ENCODE assay signal across 1 cellular context in the genomic region with DNA sequence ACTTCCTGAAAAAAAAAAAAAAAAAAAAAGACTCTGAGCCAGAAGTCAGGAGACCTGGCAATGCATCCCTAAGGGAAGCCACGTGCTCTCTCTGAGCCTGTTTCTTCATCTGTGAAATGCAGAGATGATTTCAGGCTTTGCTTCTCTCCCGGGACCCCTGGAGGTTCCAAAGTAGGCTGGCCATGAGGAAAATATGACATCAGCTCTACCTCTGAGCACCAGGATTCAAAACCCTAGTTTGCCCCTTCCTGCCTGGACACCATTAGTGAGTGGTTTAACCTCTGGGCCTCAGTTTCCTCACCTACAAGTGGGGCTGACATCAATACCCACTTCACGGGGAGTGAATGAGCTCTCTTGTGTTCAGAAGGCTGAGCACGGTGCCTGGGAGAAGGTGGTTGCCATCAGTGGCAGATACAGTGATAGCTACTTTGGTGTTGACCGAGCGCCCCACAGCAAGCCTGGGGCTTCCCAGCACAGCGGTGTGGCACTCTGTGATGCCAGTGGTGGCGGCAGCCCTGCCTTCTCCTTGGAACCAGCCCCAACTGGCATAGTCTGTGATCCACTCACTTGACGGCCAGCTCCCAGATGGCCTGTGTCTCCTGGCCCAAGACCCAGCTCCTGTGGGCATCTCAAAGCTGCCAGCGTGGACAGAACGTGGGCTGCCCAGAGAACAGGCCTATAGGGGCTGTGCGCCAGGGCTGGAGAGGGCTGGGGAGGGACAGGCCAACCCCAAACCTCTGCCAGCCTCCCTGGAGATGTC.
TF ChIP-seq lines count a peak whose summit lies in the region.

No MANE protein-coding gene starts in this region.

TF ChIP-seq in IMR-90, 13 proteins besides CTCF, POLR2A, EP300 and RAD21 (continued from another document):
- TF ChIP-seq, protein P1, sequence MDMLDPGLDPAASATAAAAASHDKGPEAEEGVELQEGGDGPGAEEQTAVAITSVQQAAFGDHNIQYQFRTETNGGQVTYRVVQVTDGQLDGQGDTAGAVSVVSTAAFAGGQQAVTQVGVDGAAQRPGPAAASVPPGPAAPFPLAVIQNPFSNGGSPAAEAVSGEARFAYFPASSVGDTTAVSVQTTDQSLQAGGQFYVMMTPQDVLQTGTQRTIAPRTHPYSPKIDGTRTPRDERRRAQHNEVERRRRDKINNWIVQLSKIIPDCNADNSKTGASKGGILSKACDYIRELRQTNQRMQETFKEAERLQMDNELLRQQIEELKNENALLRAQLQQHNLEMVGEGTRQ (IDR thresholded peaks at IDR 0.05; ENCODE audit: low read depth, low read length) = no peak
